In the genomic region with DNA sequence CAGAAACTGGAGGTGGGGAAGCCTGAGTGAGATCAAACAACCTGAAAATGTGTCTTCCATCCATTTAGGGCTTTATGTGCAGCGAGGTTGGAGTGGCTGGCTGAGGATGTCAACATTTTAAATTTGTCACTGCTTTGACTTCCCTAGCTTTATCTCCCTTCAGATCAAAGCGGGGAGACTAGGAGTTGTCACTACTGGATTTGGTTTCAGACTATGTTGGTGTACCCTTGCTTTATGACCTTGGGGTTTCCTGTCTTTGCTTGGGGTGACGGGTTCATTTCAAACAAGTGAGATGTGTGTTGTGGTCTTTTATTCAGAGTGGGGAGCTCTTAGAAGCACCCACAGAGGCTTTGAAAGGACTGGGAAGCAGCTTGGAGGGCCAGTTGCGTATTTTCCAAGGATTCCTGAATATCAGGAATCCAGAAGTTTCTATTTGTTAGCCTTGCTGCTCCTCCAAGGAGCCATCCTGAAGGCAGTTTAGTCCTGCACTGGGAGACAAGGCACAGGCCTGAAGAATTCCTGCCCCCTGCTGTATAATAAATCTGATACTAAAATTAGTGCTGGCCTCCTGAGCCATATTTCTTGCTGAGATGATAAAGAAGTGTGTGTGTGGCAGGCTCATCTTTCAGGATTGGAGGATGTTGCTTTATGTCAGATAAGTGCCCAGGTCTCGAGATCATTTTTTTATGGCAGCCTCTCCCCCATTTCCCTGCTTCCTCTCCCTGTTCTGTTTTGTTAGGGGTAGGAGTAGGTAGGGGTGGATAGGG, we compare ENCODE assay signal across 13 cellular contexts. TPM values are rescaled to one million over a fixed set of nuclear protein-coding genes. Genes with fewer than 3 reads are reported as not detected.
DNase-seq lines count a peak whose midpoint lies in the region; ATAC-seq and TF ChIP-seq lines count a peak whose summit lies in the region.
"Had no signal": no experiment of that assay in that cellular context is flagged by ENCODE, and none has a peak within 500 bp of the region (broad histone marks: within the 10 kb centered on the region; RNA-seq: fewer than 3 reads in every experiment).

No MANE protein-coding gene starts in this region.

- no peaks in the 10 kb centered on the region for H3K9me3 Mint-ChIP-seq in CD4-positive, alpha-beta T cell
- H3K9me3 Mint-ChIP-seq in activated CD8-positive, alpha-beta T cell treated with anti-CD3 and anti-CD28 coated beads for 36 hours: no peaks in the 10 kb centered on the region

- POLR2A ChIA-PET in CD4-positive, alpha-beta T cell (lab: Charles Lee): interaction anchor here (1.6 kb wide), 1 partner anchor 24 kb away, joined by 3 read pairs; no protein-coding TSS in a partner anchor
- POLR2A ChIA-PET in activated CD8-positive, alpha-beta T cell treated with anti-CD3 and anti-CD28 coated beads for 36 hours (lab: Charles Lee): interaction anchor here (4.1 kb wide), 1 partner anchor 11 kb away, joined by 15 read pairs; no protein-coding TSS in a partner anchor

- no peaks in the 10 kb centered on the region for H3K9me3 ChIP-seq in CD4-positive, alpha-beta T cell (ENCODE audit: control insufficient read depth, low read length)

- CTCF ChIA-PET in CD4-positive, alpha-beta T cell (lab: Charles Lee): interaction anchor here (2.7 kb wide), 1 partner anchor 39 kb away, joined by 12 read pairs; no protein-coding TSS in a partner anchor
- CTCF ChIA-PET in activated CD8-positive, alpha-beta T cell treated with anti-CD3 and anti-CD28 coated beads for 36 hours (lab: Charles Lee): interaction anchor here (1.6 kb wide), 1 partner anchor 38 kb away, joined by 5 read pairs; no protein-coding TSS in a partner anchor

- intact Hi-C loops in CD4-positive, alpha-beta T cell (cut with DNase I, micrococcal nuclease): loop anchor here (5.0 to 10.0 kb wide), 3 partner anchors 35 to 163 kb away; no protein-coding TSS in a partner anchor
- intact Hi-C loops in activated CD8-positive, alpha-beta T cell treated with anti-CD3 and anti-CD28 coated beads for 36 hours (cut with micrococcal nuclease): no loop called here

- peak overlapping the region; percentile 23 for H3K4me3 Mint-ChIP-seq in CD4-positive, alpha-beta T cell
- no peak overlapping the region for H3K4me3 Mint-ChIP-seq in activated CD8-positive, alpha-beta T cell treated with anti-CD3 and anti-CD28 coated beads for 36 hours

- no peak overlapping the region for H3K27ac ChIP-seq in CD4-positive, alpha-beta T cell (ENCODE audit: low read depth, low read length)

- peak overlapping the region; percentile 81 for H3K27ac Mint-ChIP-seq in CD4-positive, alpha-beta T cell
- H3K27ac Mint-ChIP-seq in activated CD8-positive, alpha-beta T cell treated with anti-CD3 and anti-CD28 coated beads for 36 hours: peak overlapping the region; percentile 7

- in situ Hi-C loops in KBM-7 (cut with MboI; ENCODE audit: low pct_unique_long_range_greater_than_20kb, low sequenced_read_pairs): no loop called here

- ATAC-seq in CD4-positive, alpha-beta T cell (ENCODE audit: poor library complexity): peak; percentile 68
- peak; percentile 32 for ATAC-seq in activated CD8-positive, alpha-beta T cell treated with anti-CD3 and anti-CD28 coated beads for 36 hours
- no peak for ATAC-seq in GM21825 (IDR thresholded peaks at IDR 0.05; ENCODE audit: unreplicated experiment)

- H3K36me3 Mint-ChIP-seq in CD4-positive, alpha-beta T cell (ENCODE audit: low read depth): peaks cover 45% of the 10 kb centered on the region
- H3K36me3 Mint-ChIP-seq in activated CD8-positive, alpha-beta T cell treated with anti-CD3 and anti-CD28 coated beads for 36 hours (ENCODE audit: low read depth): peaks cover 43% of the 10 kb centered on the region

- no peak for TF ChIP-seq CTCF in CD4-positive, alpha-beta T cell (IDR thresholded peaks at IDR 0.05)
- TF ChIP-seq CTCF in activated CD8-positive, alpha-beta T cell treated with anti-CD3 and anti-CD28 coated beads for 36 hours (IDR thresholded peaks at IDR 0.05): no peak

- no peak for DNase-seq in CD4-positive, alpha-beta T cell
- DNase-seq in KBM-7 (peak; percentile 54), left kidney (ENCODE audit: low read depth, low spot score) (peak; percentile 77), COLO829 (ENCODE audit: low spot score) (no peak), NCI-H774 (lab: John Stamatoyannopoulos, UW) (no peak)
- DNase-seq in activated CD8-positive, alpha-beta T cell treated with anti-CD3 and anti-CD28 coated beads for 36 hours: peak; percentile 22
- no peak for DNase-seq in activated effector memory CD4-positive, alpha-beta T cell treated with anti-CD3 and anti-CD28 coated beads, Interleukin-2, amount 50 U/mL, for 16 hours
- DNase-seq: activated CD4-positive, alpha-beta T cell treated with anti-CD3 and anti-CD28 coated beads, Interleukin-2, amount 50 U/mL, for 1 hour; cortex of kidney; mesendoderm; MM.1S; stimulated activated naive CD4-positive, alpha-beta T cell treated with Interleukin-2 at 50 U/mL for 16 hours had no signal

- peaks cover 78% of the 10 kb centered on the region for H3K4me1 Mint-ChIP-seq in CD4-positive, alpha-beta T cell (ENCODE audit: low read depth)
- H3K4me1 Mint-ChIP-seq in activated CD8-positive, alpha-beta T cell treated with anti-CD3 and anti-CD28 coated beads for 36 hours (ENCODE audit: low read depth): peaks cover 82% of the 10 kb centered on the region

- no peaks in the 10 kb centered on the region for H3K27me3 Mint-ChIP-seq in CD4-positive, alpha-beta T cell
- no peaks in the 10 kb centered on the region for H3K27me3 Mint-ChIP-seq in activated CD8-positive, alpha-beta T cell treated with anti-CD3 and anti-CD28 coated beads for 36 hours

- H3K27me3 ChIP-seq in CD4-positive, alpha-beta T cell (ENCODE audit: control insufficient read depth, insufficient read depth, low read length): no peaks in the 10 kb centered on the region

RNA-seq across cellular contexts. Expression of a gene that starts 25.7 kb away (rescaled TPM):
- 100 to 1,000 TPM; 129 to 132 TPM for total RNA-seq in CD4-positive, alpha-beta T cell
- total RNA-seq in activated CD8-positive, alpha-beta T cell treated with anti-CD3 and anti-CD28 coated beads for 36 hours: 10 to 100 TPM; 59.6 to 61.7 TPM

Comparison
In these comparisons a context has a peak if more than half of its experiments do, and no peak if none do; other contexts are left out.
1. DNase-seq: peak in KBM-7 (single experiment), activated CD8-positive, alpha-beta T cell treated with anti-CD3 and anti-CD28 coated beads for 36 hours (single experiment) and left kidney (single experiment); none in CD4-positive, alpha-beta T cell (0 of 10), COLO829 (single experiment), NCI-H774 (single experiment) and activated effector memory CD4-positive, alpha-beta T cell treated with anti-CD3 and anti-CD28 coated beads, Interleukin-2, amount 50 U/mL, for 16 hours (single experiment).